In genomic region chr3:101573449-101574387, GRCh38 we compare ENCODE assay signal across 1 cellular context.
TF ChIP-seq lines count a peak whose summit lies in the region.

Gene PCNP, plus strand, starts transcription at chr3:101574180. Its CDS starts 36 bp downstream, at chr3:101574216.

TF ChIP-seq in HEK293, 187 proteins besides CTCF, POLR2A, EP300 and RAD21 (continued from another document):
- TF ChIP-seq HIC1 (tag by site-specific recombination; IDR thresholded peaks at IDR 0.05) (peak; percentile 68), ZNF169 (tag by site-specific recombination; IDR thresholded peaks at IDR 0.05) (no peak), ZNF433 (tag by site-specific recombination; IDR thresholded peaks at IDR 0.05; ENCODE audit: low read depth) (no peak), ZNF366 (tag by site-specific recombination; conservative IDR thresholded peaks at IDR 0.05) (peak; percentile 63), ZNF658 (tag by site-specific recombination; IDR thresholded peaks at IDR 0.05) (no peak), PRDM2 (tag by site-specific recombination; IDR thresholded peaks at IDR 0.05; ENCODE audit: borderline replicate concordance) (no peak), ZNF175 (tag by site-specific recombination; IDR thresholded peaks at IDR 0.05) (no peak), ZNF423 (tag by site-specific recombination; IDR thresholded peaks at IDR 0.05) (no peak), ZNF639 (tag by site-specific recombination; IDR thresholded peaks at IDR 0.05) (peak; percentile 75), ZNF155 (tag by site-specific recombination; IDR thresholded peaks at IDR 0.05) (no peak), MYNN (tag by site-specific recombination; IDR thresholded peaks at IDR 0.05; ENCODE audit: borderline replicate concordance) (no peak), ZNF184 (tag by site-specific recombination; IDR thresholded peaks at IDR 0.05) (no peak), ZNF214 (tag by site-specific recombination; IDR thresholded peaks at IDR 0.05; ENCODE audit: borderline replicate concordance) (no peak), ZNF660 (tag by site-specific recombination; IDR thresholded peaks at IDR 0.05) (peak; percentile 28), ZNF549 (tag by site-specific recombination; IDR thresholded peaks at IDR 0.05) (no peak), ZNF341 (tag by site-specific recombination; IDR thresholded peaks at IDR 0.05; ENCODE audit: low read depth) (peak; percentile 41), KLF17 (tag by site-specific recombination; IDR thresholded peaks at IDR 0.05) (no peak), TCF7L2 (IDR thresholded peaks at IDR 0.05; ENCODE audit: borderline replicate concordance, low read depth, low read length) (peak; percentile 95), ZNF521 (tag by site-specific recombination; IDR thresholded peaks at IDR 0.05) (no peak), REPIN1 (tag by site-specific recombination; IDR thresholded peaks at IDR 0.05; ENCODE audit: low read depth) (no peak), ATF2 (tag by site-specific recombination; IDR thresholded peaks at IDR 0.05; ENCODE audit: low read depth) (peak; percentile 97), ZBTB10 (tag by site-specific recombination; IDR thresholded peaks at IDR 0.05) (no peak), ZIC2 (tag by site-specific recombination; IDR thresholded peaks at IDR 0.05) (no peak), ZNF776 (tag by site-specific recombination; IDR thresholded peaks at IDR 0.05; ENCODE audit: borderline replicate concordance) (no peak), ZBTB1 (tag by site-specific recombination; IDR thresholded peaks at IDR 0.05) (no peak), SCRT2 (tag by site-specific recombination; IDR thresholded peaks at IDR 0.05) (0 out of 2 replicates have a peak, but pooled peaks have one; percentile 7), MZF1 (tag by site-specific recombination; IDR thresholded peaks at IDR 0.05; ENCODE audit: borderline replicate concordance) (no peak), ZNF146 (tag by site-specific recombination; IDR thresholded peaks at IDR 0.05) (no peak), REST (tag by site-specific recombination; IDR thresholded peaks at IDR 0.05) (no peak), ZNF791 (tag by site-specific recombination; IDR thresholded peaks at IDR 0.05) (no peak), ZNF394 (tag by site-specific recombination; IDR thresholded peaks at IDR 0.05; ENCODE audit: borderline replicate concordance) (peak; percentile 100)
TF ChIP-seq in HEK293: peak in this region for 54.
